ENCODE assay signal across 32 cellular contexts in the genomic region with DNA sequence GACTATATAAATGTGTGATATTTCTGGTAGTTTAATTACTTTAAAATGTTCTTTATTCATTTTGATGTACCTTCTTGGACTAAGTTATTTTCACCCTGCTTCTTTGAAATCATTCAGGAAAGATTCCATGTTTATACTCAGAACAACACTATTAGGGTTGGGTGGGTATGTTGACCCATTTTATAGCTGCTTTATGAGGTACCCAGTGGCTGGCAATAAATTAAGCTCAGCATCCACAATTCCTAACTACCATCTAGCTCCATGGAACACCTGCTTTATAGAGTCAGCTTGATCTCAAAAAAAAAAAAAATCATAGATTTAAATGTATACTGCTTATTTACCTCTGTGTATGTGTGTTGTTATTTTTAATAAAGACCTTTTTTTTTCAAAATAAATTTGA.
"Had no signal": no experiment of that assay in that cellular context is flagged by ENCODE, and none has a peak within 500 bp of the region (broad histone marks: within the 10 kb centered on the region; RNA-seq: fewer than 3 reads in every experiment).

No MANE protein-coding gene starts in this region.

- H3K4me1 ChIP-seq: adrenal gland, ascending aorta, body of pancreas, breast epithelium had no signal

- ATAC-seq: activated naive CD4-positive, alpha-beta T cell treated with anti-CD3 and anti-CD28 coated beads, Interleukin-2, amount 50 U/mL, for 72 hours; activated naive CD8-positive, alpha-beta T cell treated with anti-CD3 and anti-CD28 coated beads, Interleukin-2, amount 50 U/mL, for 24 hours; activated T-cell treated with anti-CD3 and anti-CD28 coated beads, Interleukin-2, amount 50 U/mL, for 4 hours; activated T-cell treated with anti-CD3 and anti-CD28 coated beads, Interleukin-2, amount 50 U/mL, for 72 hours; activated T-helper 17 cell treated with anti-CD3 and anti-CD28 coated beads, Interleukin-2, amount 50 U/mL, for 72 hours; body of pancreas had no signal

- H3K36me3 ChIP-seq: adrenal gland, ascending aorta, brain microvascular endothelial cell, breast epithelium, cardiac muscle cell had no signal

- H3K27me3 ChIP-seq: ascending aorta, body of pancreas, brain microvascular endothelial cell, cardiac muscle cell had no signal

- DNase-seq: activated effector memory CD4-positive, alpha-beta T cell treated with anti-CD3 and anti-CD28 coated beads, Interleukin-2, amount 50 U/mL, for 16 hours; activated effector memory CD4-positive, alpha-beta T cell treated with Interleukin-2 at 50 U/mL for 16 hours; activated gamma-delta T cell; activated gamma-delta T cell treated with Interleukin-2 at 50 U/mL for 16 hours; activated naive CD4-positive, alpha-beta T cell; activated naive CD4-positive, alpha-beta T cell treated with anti-CD3 and anti-CD28 coated beads for 36 hours; activated naive CD4-positive, alpha-beta T cell treated with anti-CD3 and anti-CD28 coated beads, Interleukin-2, amount 10 ng/mL, durations not matched to agents 7 days and 5 days; activated naive CD4-positive, alpha-beta T cell treated with anti-CD3 and anti-CD28 coated beads, Interleukin-2, amount 50 U/mL, for 16 hours; activated naive CD4-positive, alpha-beta T cell treated with Interleukin-2 at 50 U/mL for 16 hours; activated naive CD8-positive, alpha-beta T cell treated with anti-CD3 and anti-CD28 coated beads for 36 hours; activated naive CD8-positive, alpha-beta T cell treated with anti-CD3 and anti-CD28 coated beads, Interleukin-2, amount 10 ng/mL, durations not matched to agents 7 days and 5 days; activated naive CD8-positive, alpha-beta T cell treated with anti-CD3 and anti-CD28 coated beads, Interleukin-2, amount 50 U/mL, for 24 hours; activated T-cell treated with anti-CD3 and anti-CD28 coated beads, Interleukin-2, amount 50 U/mL, for 1 hour; activated T-cell treated with anti-CD3 and anti-CD28 coated beads, Interleukin-2, amount 50 U/mL, for 24 hours; activated T-cell treated with anti-CD3 and anti-CD28 coated beads, Interleukin-2, amount 50 U/mL, for 4 hours; activated T-cell treated with anti-CD3 and anti-CD28 coated beads, Interleukin-2, amount 50 U/mL, for 48 hours; activated T-cell treated with anti-CD3 and anti-CD28 coated beads, Interleukin-2, amount 50 U/mL, for 72 hours; adrenal gland; amniotic stem cell; amygdala; anterior cingulate cortex; aorta; body of pancreas; brain microvascular endothelial cell; caudate nucleus; central memory CD4-positive, alpha-beta T cell; cerebellar nuclear complex had no signal

- H3K27ac ChIP-seq: adrenal gland, ascending aorta, body of pancreas, brain microvascular endothelial cell, breast epithelium, cardiac muscle cell had no signal

- H3K4me3 ChIP-seq: adrenal gland, ascending aorta, body of pancreas, breast epithelium, cardiac muscle cell had no signal

- H3K9me3 ChIP-seq: adrenal gland, ascending aorta had no signal
